Comparison of ENCODE assay signal across 8 cellular contexts in the genomic region with DNA sequence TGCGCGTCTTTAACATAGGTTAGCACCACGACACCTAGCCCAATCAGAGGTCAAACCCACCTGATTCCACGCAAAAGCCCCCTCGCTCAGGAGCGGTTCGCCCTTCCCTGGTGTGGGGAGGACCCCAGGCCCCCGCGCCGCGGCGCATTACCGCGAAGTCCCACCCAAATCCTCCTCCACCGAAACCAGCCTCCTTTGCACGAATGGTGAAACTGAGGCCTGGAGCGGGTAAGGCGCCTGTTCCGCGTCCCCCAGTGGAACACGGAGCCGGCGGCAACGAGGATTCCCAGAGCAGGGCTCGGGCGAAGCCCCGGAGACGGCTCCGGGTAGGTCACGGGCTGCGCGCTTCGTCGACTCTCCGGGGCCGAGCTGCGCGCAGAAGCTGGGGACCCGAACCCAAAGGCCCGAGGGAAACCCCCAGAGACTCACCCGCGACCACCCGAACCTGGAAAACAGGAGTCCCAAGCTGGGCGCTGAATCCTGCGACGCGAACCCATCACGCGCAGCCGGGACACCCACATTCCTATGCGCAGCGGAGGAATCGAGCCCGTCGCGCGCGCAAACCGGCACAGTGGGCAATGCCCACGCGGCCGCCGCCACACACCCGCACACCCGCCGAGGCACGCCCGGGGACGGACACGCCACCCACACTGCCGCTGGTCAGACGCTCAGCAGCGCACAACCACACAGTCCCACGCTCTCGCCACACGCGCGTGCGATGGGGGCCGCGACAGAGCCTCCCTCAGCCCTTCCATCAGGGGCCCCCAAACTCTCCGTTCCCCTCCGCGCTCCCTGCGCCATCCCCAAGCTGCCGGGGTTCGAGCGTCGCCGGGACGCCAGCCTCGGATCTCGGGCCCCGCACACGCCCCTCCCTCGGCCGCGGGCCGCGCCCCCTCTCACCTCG. TPM values are rescaled to one million over a fixed set of nuclear protein-coding genes. Genes with fewer than 3 reads are reported as not detected.
DNase-seq lines count a peak whose midpoint lies in the region; ATAC-seq and TF ChIP-seq lines count a peak whose summit lies in the region.

No MANE protein-coding gene starts in this region.

- no peaks in the 10 kb centered on the region for H3K79me2 ChIP-seq in mammary epithelial cell (ENCODE audit: insufficient read depth, low read length)

- H3K4me1 ChIP-seq in mammary epithelial cell (ENCODE audit: insufficient read depth, low read length): peaks cover 5% of the 10 kb centered on the region
- H3K4me1 ChIP-seq in lung (ENCODE audit: control insufficient read depth in 2 of 2, insufficient read depth in 2 of 2, low read length in 2 of 2): peaks cover 0 to 10% of the 10 kb centered on the region in 2 donors
- peaks cover 29% of the 10 kb centered on the region for H3K4me1 ChIP-seq in vagina

- no peak overlapping the region for H3K9ac ChIP-seq in mammary epithelial cell (ENCODE audit: insufficient read depth, low read length)

- peak; percentile 3 for DNase-seq in mammary epithelial cell
- no peak for DNase-seq in lung (ENCODE audit: low spot score)
- no peak for DNase-seq in vagina (ENCODE audit: extremely low spot score in 2 of 2)
- no peak for DNase-seq in stimulated activated naive CD4-positive, alpha-beta T cell (lab: John Stamatoyannopoulos, UW)
- no peak for DNase-seq in COLO829 (ENCODE audit: low spot score)
- DNase-seq in NCI-H446 treated with DMSO at 0.1 percent for 48 hours (lab: John Stamatoyannopoulos, UW): no peak

- BruUV-seq in mammary epithelial cell (replicated peaks; lab: Mats Ljungman, UMichigan): no TSS peak

- TF ChIP-seq POLR2A in vagina (IDR thresholded peaks at IDR 0.05): peak in 1 of 2 donors; percentile 68

- 19% methylated on average over 13 of the region's 101 CpGs for WGBS in mammary epithelial cell (ENCODE audit: low coverage, missing lambda C conversion rate)
- 1 to 2% methylated on average over 74 to 101 of the region's 101 CpGs for WGBS in lung, 2 donors

- in situ Hi-C loops in mammary epithelial cell (cut with MboI; ENCODE audit: low sequenced_read_pairs in 2 of 2): no loop called here

- peak overlapping the region; percentile 42 to 55 (median 52) for H3K4me3 ChIP-seq in mammary epithelial cell (replicated peaks in 1 of 3; ENCODE audit: insufficient read depth in 1 of 3, low read depth in 2 of 3, low read length in 3 of 3)
- H3K4me3 ChIP-seq in lung: peak overlapping the region; percentile 36
- H3K4me3 ChIP-seq in vagina: peak overlapping the region; percentile 56 to 76

- H4K20me1 ChIP-seq in mammary epithelial cell (ENCODE audit: insufficient read depth, low read length): no peaks in the 10 kb centered on the region

- no peak for TF ChIP-seq CTCF in mammary epithelial cell (conservative IDR thresholded peaks at IDR 0.05 in 1 of 2, IDR thresholded peaks at IDR 0.05 in 1 of 2; ENCODE audit: extremely low read depth in 1 of 2, insufficient read depth in 1 of 2, low read depth in 1 of 2, low read length in 2 of 2)
- no peak for TF ChIP-seq CTCF in lung (IDR thresholded peaks at IDR 0.05; ENCODE audit: control extremely low read depth, extremely low read depth)
- no peak for TF ChIP-seq CTCF in vagina (IDR thresholded peaks at IDR 0.05)

- intact Hi-C loops in mammary epithelial cell (cut with micrococcal nuclease) (no loop called here), vagina (cut with DNase I) (no loop called here)

- CTCF ChIA-PET in mammary epithelial cell (lab: Charles Lee; ENCODE audit: low non-redundant PET): no interaction called here

- dilution Hi-C loops in mammary epithelial cell (cut with HindIII; ENCODE audit: low sequenced_read_pairs): loop anchor here (10.0 kb wide), 1 partner anchor 266 kb away; no protein-coding TSS in a partner anchor

- peak overlapping the region; percentile 96 for H3K4me2 ChIP-seq in mammary epithelial cell (ENCODE audit: insufficient read depth, low read depth, low read length)

- no peaks in the 10 kb centered on the region for H3K36me3 ChIP-seq in mammary epithelial cell (ENCODE audit: insufficient read depth, low read length)
- no peaks in the 10 kb centered on the region for H3K36me3 ChIP-seq in lung (ENCODE audit: control insufficient read depth in 2 of 2, insufficient read depth in 2 of 2, low read length in 2 of 2)
- H3K36me3 ChIP-seq in vagina: no peaks in the 10 kb centered on the region

- peaks cover 4% of the 10 kb centered on the region for H3K9me3 ChIP-seq in mammary epithelial cell (replicated peaks; ENCODE audit: insufficient read depth, low read length)
- H3K9me3 ChIP-seq in lung (ENCODE audit: control insufficient read depth in 2 of 2, insufficient read depth in 1 of 2, low read length in 1 of 2): peaks cover 0 to 6% of the 10 kb centered on the region in 2 donors
- H3K9me3 ChIP-seq in vagina: no peaks in the 10 kb centered on the region

- peak; percentile 8 for ATAC-seq in GM19328 (IDR thresholded peaks at IDR 0.05; ENCODE audit: unreplicated experiment)
- ATAC-seq in HG03571 (IDR thresholded peaks at IDR 0.05; ENCODE audit: unreplicated experiment): peak; percentile 9
- no peak for ATAC-seq in lung (ENCODE audit: insufficient read depth, low FRiP score)

- H3K27ac ChIP-seq in mammary epithelial cell (ENCODE audit: insufficient read depth, low read depth, low read length): no peak overlapping the region
- no peak overlapping the region for H3K27ac ChIP-seq in lung (ENCODE audit: low read depth in 1 of 2, low read length in 1 of 2)
- H3K27ac ChIP-seq in vagina: peak overlapping the region; percentile 30

- H3K27me3 ChIP-seq in mammary epithelial cell (ENCODE audit: insufficient read depth, low read length) (peaks cover 30% of the 10 kb centered on the region), lung (ENCODE audit: control insufficient read depth, insufficient read depth) (peaks cover 13% of the 10 kb centered on the region), vagina (no peaks in the 10 kb centered on the region)

- peak overlapping the region; percentile 81 for H2AFZ ChIP-seq in mammary epithelial cell (ENCODE audit: low read depth, low read length)

RNA-seq across cellular contexts. Expression of gene GLIS1, which starts 0.5 kb away (rescaled TPM):
- total RNA-seq in mammary epithelial cell (not detected), lung (under 1 TPM; 0.17 to 0.18 TPM), vagina (1.2 TPM)
- polyA plus RNA-seq in mammary epithelial cell (not detected), lung (under 1 TPM in 1 of 2 donors, not detected in 1; 0.05 TPM)
- polyA minus RNA-seq in mammary epithelial cell: not detected
